In genomic region chr14:34086358-34086757, GRCh38 we compare ENCODE assay signal across 21 cellular contexts.
"Had no signal": no experiment of that assay in that cellular context is flagged by ENCODE, and none has a peak within 500 bp of the region (broad histone marks: within the 10 kb centered on the region; RNA-seq: fewer than 3 reads in every experiment).

No MANE protein-coding gene starts in this region.

- H3K27ac ChIP-seq: HL-60, KMS-11, SJCRH30 had no signal

- ATAC-seq: K562, Panc1, PC-3, Right ventricle myocardium inferior, SK-N-SH treated with all-trans-retinoic acid at 6 μM for 48 hours had no signal

- DNase-seq: Kasumi-1, MM.1S, NCI-H1092 treated with DMSO at 0.1 percent for 48 hours, NCI-H1417 treated with DMSO at 0.1 percent for 48 hours, NCI-H146, NCI-H1694 treated with DMSO at 0.1 percent for 48 hours, NCI-H1930, NCI-H2081, NCI-H2107, NCI-H2227 treated with DMSO at 0.1 percent for 48 hours, NCI-H69, NCI-H774, PC-3, SHP77 treated with DMSO at 0.1 percent for 48 hours, SJCRH30 had no signal
